Comparison of ENCODE assay signal across 8 cellular contexts in genomic region chr16:68995011-68995504, GRCh38.
A peak's percentile ranks its signal among the peaks of the same experiment; 100 is the strongest.
DNase-seq lines count a peak whose midpoint lies in the region; ATAC-seq and TF ChIP-seq lines count a peak whose summit lies in the region.
"Had no signal": no experiment of that assay in that cellular context is flagged by ENCODE, and none has a peak within 500 bp of the region (broad histone marks: within the 10 kb centered on the region; RNA-seq: fewer than 3 reads in every experiment).

No MANE protein-coding gene starts in this region.

- peak; percentile 95 for ATAC-seq in esophagus mucosa
- no peak for ATAC-seq in HG03025 (IDR thresholded peaks at IDR 0.05; ENCODE audit: low FRiP score, unreplicated experiment)

- H3K36me3 ChIP-seq in HAP-1 (replicated peaks), result no peaks in the 10 kb centered on the region; the same call in 1 of the 2 replicates

- in situ Hi-C loops in HAP-1 (cut with MboI; ENCODE audit: low sequenced_read_pairs), result no loop called here

- POLR2A ChIA-PET in activated CD4-positive, alpha-beta T cell treated with anti-CD3 and anti-CD28 coated beads, Interleukin-2, amount 10 ng/mL, durations not matched to agents 7 days and 5 days (lab: Charles Lee), result no interaction called here

- H3K9me3 Mint-ChIP-seq in activated CD4-positive, alpha-beta T cell treated with anti-CD3 and anti-CD28 coated beads, Interleukin-2, amount 10 ng/mL, durations not matched to agents 7 days and 5 days, result no peaks in the 10 kb centered on the region

- DNase-seq in HAP-1 (ENCODE audit: low spot score in 2 of 2) (peak; percentile 50 to 85), NCI-H69 (lab: John Stamatoyannopoulos, UW) (peak; percentile 57), retinal pigment epithelial cell (ENCODE audit: low read depth) (no peak)
- no peak for DNase-seq in activated naive CD4-positive, alpha-beta T cell treated with Interleukin-2 at 50 U/mL for 16 hours
- no peak for DNase-seq in activated CD4-positive, alpha-beta T cell treated with anti-CD3 and anti-CD28 coated beads, Interleukin-2, amount 10 ng/mL, durations not matched to agents 7 days and 5 days

- peak; percentile 52 for TF ChIP-seq CTCF in retinal pigment epithelial cell (conservative IDR thresholded peaks at IDR 0.05; ENCODE audit: low read depth, low read length)

- H3K4me1 ChIP-seq in HAP-1, result peaks cover 10% of the 10 kb centered on the region

- H3K27ac Mint-ChIP-seq in activated CD4-positive, alpha-beta T cell treated with anti-CD3 and anti-CD28 coated beads, Interleukin-2, amount 10 ng/mL, durations not matched to agents 7 days and 5 days, result no peak overlapping the region
- H3K27ac Mint-ChIP-seq: activated naive CD8-positive, alpha-beta T cell had no signal

- peaks cover 7% of the 10 kb centered on the region for H3K36me3 Mint-ChIP-seq in activated CD4-positive, alpha-beta T cell treated with anti-CD3 and anti-CD28 coated beads, Interleukin-2, amount 10 ng/mL, durations not matched to agents 7 days and 5 days (ENCODE audit: low read depth)

- no peaks in the 10 kb centered on the region for H3K27me3 Mint-ChIP-seq in activated CD4-positive, alpha-beta T cell treated with anti-CD3 and anti-CD28 coated beads, Interleukin-2, amount 10 ng/mL, durations not matched to agents 7 days and 5 days
- H3K27me3 Mint-ChIP-seq: activated naive CD8-positive, alpha-beta T cell had no signal

- no peak overlapping the region for H3K4me3 Mint-ChIP-seq in activated CD4-positive, alpha-beta T cell treated with anti-CD3 and anti-CD28 coated beads, Interleukin-2, amount 10 ng/mL, durations not matched to agents 7 days and 5 days
- H3K4me3 Mint-ChIP-seq: activated naive CD8-positive, alpha-beta T cell had no signal

- no peaks in the 10 kb centered on the region for H3K4me1 Mint-ChIP-seq in activated CD4-positive, alpha-beta T cell treated with anti-CD3 and anti-CD28 coated beads, Interleukin-2, amount 10 ng/mL, durations not matched to agents 7 days and 5 days

- H3K9me3 ChIP-seq in HAP-1, result no peaks in the 10 kb centered on the region

- CTCF ChIA-PET in activated CD4-positive, alpha-beta T cell treated with anti-CD3 and anti-CD28 coated beads, Interleukin-2, amount 10 ng/mL, durations not matched to agents 7 days and 5 days (lab: Charles Lee), result no interaction called here

- no peaks in the 10 kb centered on the region for H3K27me3 ChIP-seq in HAP-1 (ENCODE audit: low read depth)

- no peak overlapping the region for H3K4me3 ChIP-seq in HAP-1
- no peak overlapping the region for H3K4me3 ChIP-seq in retinal pigment epithelial cell (ENCODE audit: low read length)

Comparison
In these comparisons a context has a peak if more than half of its experiments do, and no peak if none do; other contexts are left out.
1. DNase-seq: peak in HAP-1 (2 of 2) and NCI-H69 (single experiment); none in retinal pigment epithelial cell (single experiment), activated naive CD4-positive, alpha-beta T cell treated with Interleukin-2 at 50 U/mL for 16 hours (single experiment) and activated CD4-positive, alpha-beta T cell treated with anti-CD3 and anti-CD28 coated beads, Interleukin-2, amount 10 ng/mL, durations not matched to agents 7 days and 5 days (single experiment).